Comparison of ENCODE assay signal across 7 cellular contexts in genomic region chr9:91421022-91421765, GRCh38. TPM values are rescaled to one million over a fixed set of nuclear protein-coding genes. Genes with fewer than 3 reads are reported as not detected.
DNase-seq lines count a peak whose midpoint lies in the region; ATAC-seq and TF ChIP-seq lines count a peak whose summit lies in the region.

No MANE protein-coding gene starts in this region.

- H3K27ac ChIP-seq in fibroblast of lung (ENCODE audit: insufficient read depth, low read length), result peak overlapping the region; percentile 92

- peaks cover 66% of the 10 kb centered on the region for H3K79me2 ChIP-seq in fibroblast of lung (ENCODE audit: control insufficient read depth, insufficient read depth, low read length)

- H3K27me3 Mint-ChIP-seq in T-helper 2 cell treated with Interferon-gamma antibody and Interleukin-4, amounts not matched to agents 5 μg/mL and 100 μg/mL, for 36 hours (ENCODE audit: low read depth), result no peaks in the 10 kb centered on the region
- peaks cover 0 to 5% of the 10 kb centered on the region in 2 donors for H3K27me3 Mint-ChIP-seq in natural killer cell (ENCODE audit: low read depth in 2 of 2)

- H3K9ac ChIP-seq in fibroblast of lung (ENCODE audit: insufficient read depth, low read length), result peak overlapping the region; percentile 89

- ATAC-seq in natural killer cell, result no peak
- ATAC-seq in GM21619 (IDR thresholded peaks at IDR 0.05; ENCODE audit: unreplicated experiment), result no peak
- ATAC-seq in HG02852 (IDR thresholded peaks at IDR 0.05; ENCODE audit: unreplicated experiment), result no peak
- no peak for ATAC-seq in GM19324 (IDR thresholded peaks at IDR 0.05; ENCODE audit: low FRiP score, unreplicated experiment)

- intact Hi-C loops in natural killer cell (cut with micrococcal nuclease), result loop anchor here (5.0 kb wide), 1 partner anchor 319 kb away; no protein-coding TSS in a partner anchor

- peak overlapping the region; percentile 99 for H3K27ac Mint-ChIP-seq in T-helper 2 cell treated with Interferon-gamma antibody and Interleukin-4, amounts not matched to agents 5 μg/mL and 100 μg/mL, for 36 hours
- peak overlapping the region; percentile 92 to 98 for H3K27ac Mint-ChIP-seq in natural killer cell

- H3K27me3 ChIP-seq in fibroblast of lung (ENCODE audit: control insufficient read depth, insufficient read depth, low read length), result no peaks in the 10 kb centered on the region

- H2AFZ ChIP-seq in fibroblast of lung (ENCODE audit: low read length), result no peak overlapping the region

- peak overlapping the region; percentile 75 to 100 (median 86) for H3K4me3 ChIP-seq in fibroblast of lung (replicated peaks in 1 of 4; ENCODE audit: control extremely low read depth in 1 of 4, insufficient read depth in 1 of 4, low read depth in 3 of 4, low read length in 4 of 4)

- no peaks in the 10 kb centered on the region for H3K9me3 ChIP-seq in fibroblast of lung (ENCODE audit: control insufficient read depth, insufficient read depth, low read depth, low read length)

- peaks cover 16% of the 10 kb centered on the region for H3K4me1 ChIP-seq in fibroblast of lung (ENCODE audit: control insufficient read depth, extremely low read depth, insufficient read depth, low read length)

- H3K4me1 Mint-ChIP-seq in T-helper 2 cell treated with Interferon-gamma antibody and Interleukin-4, amounts not matched to agents 5 μg/mL and 100 μg/mL, for 36 hours (ENCODE audit: low read depth), result peaks cover 62% of the 10 kb centered on the region
- H3K4me1 Mint-ChIP-seq in natural killer cell, result peaks cover 67 to 83% of the 10 kb centered on the region in 2 donors

- peak overlapping the region; percentile 99 for H3K4me3 Mint-ChIP-seq in T-helper 2 cell treated with Interferon-gamma antibody and Interleukin-4, amounts not matched to agents 5 μg/mL and 100 μg/mL, for 36 hours
- peak overlapping the region; percentile 97 for H3K4me3 Mint-ChIP-seq in natural killer cell

- DNase-seq in GM20000 (ENCODE audit: low spot score), result peak; percentile 67
- DNase-seq in T-helper 2 cell treated with Interferon-gamma antibody and Interleukin-4, amounts not matched to agents 5 μg/mL and 100 μg/mL, for 36 hours (ENCODE audit: low spot score), result peak; percentile 24
- peak; percentile 42 to 72 for DNase-seq in fibroblast of lung (ENCODE audit: low read depth in 2 of 2)
- DNase-seq in natural killer cell, result no peak

- no peaks in the 10 kb centered on the region for H4K20me1 ChIP-seq in fibroblast of lung (ENCODE audit: control insufficient read depth, extremely low read depth, insufficient read depth, low read length)

- no peaks in the 10 kb centered on the region for H3K36me3 ChIP-seq in fibroblast of lung (ENCODE audit: control insufficient read depth, insufficient read depth, low read length)

- TF ChIP-seq CTCF in GM20000 (IDR thresholded peaks at IDR 0.05; ENCODE audit: extremely low read depth, missing control alignments) (peak; percentile 36), fibroblast of lung (conservative IDR thresholded peaks at IDR 0.05 in 1 of 2, IDR thresholded peaks at IDR 0.05 in 1 of 2; ENCODE audit: low read depth in 1 of 2, low read length in 2 of 2) (peak; percentile 44 to 51), natural killer cell (IDR thresholded peaks at IDR 0.05) (no peak)

- peaks cover 22% of the 10 kb centered on the region for H3K36me3 Mint-ChIP-seq in T-helper 2 cell treated with Interferon-gamma antibody and Interleukin-4, amounts not matched to agents 5 μg/mL and 100 μg/mL, for 36 hours (ENCODE audit: low read depth)
- no peaks in the 10 kb centered on the region for H3K36me3 Mint-ChIP-seq in natural killer cell

- H3K4me2 ChIP-seq in fibroblast of lung (ENCODE audit: extremely low read depth, insufficient read depth, low read length), result peak overlapping the region; percentile 95

- no peaks in the 10 kb centered on the region for H3K9me3 Mint-ChIP-seq in T-helper 2 cell treated with Interferon-gamma antibody and Interleukin-4, amounts not matched to agents 5 μg/mL and 100 μg/mL, for 36 hours
- H3K9me3 Mint-ChIP-seq in natural killer cell, result no peaks in the 10 kb centered on the region

RNA-seq across cellular contexts. Expression of gene NFIL3, which starts 2.4 kb away (rescaled TPM):
- total RNA-seq in fibroblast of lung (62.3 and 70.1 TPM in 2 replicates), natural killer cell (10 to 100 TPM; 94.6 to 98.0 (median 97.0) TPM)
- polyA plus RNA-seq in fibroblast of lung, result 43.2 and 58.7 TPM in 2 replicates
- polyA plus RNA-seq in fibroblast of lung (2012), result 38.6 and 47.1 TPM in 2 replicates
- 5.3 and 7.1 TPM in 2 replicates for polyA minus RNA-seq in fibroblast of lung (ENCODE audit: low replicate concordance)

RNA-seq across cellular contexts. Expression of gene AUH, which starts 59.5 kb away (rescaled TPM):
- total RNA-seq in fibroblast of lung (44.7 and 55.5 TPM in 2 replicates), natural killer cell (10 to 100 TPM; 26.7 to 36.6 (median 34.9) TPM)
- 10.3 and 11.3 TPM in 2 replicates for polyA plus RNA-seq in fibroblast of lung
- polyA plus RNA-seq in fibroblast of lung (2012), result 10.1 and 11.7 TPM in 2 replicates
- polyA minus RNA-seq in fibroblast of lung (ENCODE audit: low replicate concordance), result 0.22 and 0.31 TPM in 2 replicates
